Comparison of ENCODE assay signal across 15 cellular contexts in genomic region chr9:87615547-87616148, GRCh38.
DNase-seq lines count a peak whose midpoint lies in the region; ATAC-seq and TF ChIP-seq lines count a peak whose summit lies in the region.
"Had no signal": no experiment of that assay in that cellular context is flagged by ENCODE, and none has a peak within 500 bp of the region (broad histone marks: within the 10 kb centered on the region; RNA-seq: fewer than 3 reads in every experiment).

No MANE protein-coding gene starts in this region.

- no peak overlapping the region for H2BK15ac ChIP-seq in neuronal stem cell (ENCODE audit: low read length)

- TF ChIP-seq CTCF in RWPE1 (conservative IDR thresholded peaks at IDR 0.05; ENCODE audit: low read depth) (no peak), foreskin keratinocyte (conservative IDR thresholded peaks at IDR 0.05) (no peak)

- no peaks in the 10 kb centered on the region for H3K27me3 ChIP-seq in foreskin keratinocyte
- H3K27me3 ChIP-seq in neuronal stem cell (ENCODE audit: control insufficient read depth in 3 of 3, insufficient read depth in 3 of 3, low read depth in 1 of 3, low read length in 3 of 3), result no peaks in the 10 kb centered on the region

- H3K27ac ChIP-seq in RWPE1, result no peak overlapping the region
- H3K27ac ChIP-seq in foreskin keratinocyte, result no peak overlapping the region
- H3K27ac ChIP-seq in neuronal stem cell (replicated peaks; ENCODE audit: low read length), result peak overlapping the region; percentile 25

- no peak overlapping the region for H3K18ac ChIP-seq in neuronal stem cell (ENCODE audit: low read length)

- H2BK5ac ChIP-seq in neuronal stem cell (ENCODE audit: low read length), result no peak overlapping the region

- H3K4me3 ChIP-seq in neuronal stem cell (ENCODE audit: low read length in 2 of 2), result no peak overlapping the region

- no peak overlapping the region for H4K91ac ChIP-seq in neuronal stem cell (ENCODE audit: low read depth, low read length, poor library complexity)

- ATAC-seq in foreskin keratinocyte, result peak; percentile 75
- ATAC-seq: activated T-cell treated with anti-CD3 and anti-CD28 coated beads, Interleukin-2, amount 50 U/mL, for 72 hours; HepG2 had no signal

- CTCF ChIA-PET in RWPE1 (lab: Yijun Ruan, JAX), result interaction anchor here (0.8 kb wide), 1 partner anchor 1031 kb away, joined by 3 read pairs; no protein-coding TSS in a partner anchor

- POLR2A ChIA-PET in RWPE1 (lab: Yijun Ruan, JAX; ENCODE audit: low non-redundant PET), result no interaction called here

- no peak overlapping the region for H2BK120ac ChIP-seq in neuronal stem cell (ENCODE audit: low read depth, low read length)

- H3K4me2 ChIP-seq in neuronal stem cell (ENCODE audit: insufficient read depth, low read length, poor library complexity, severe bottlenecking), result no peak overlapping the region

- WGBS in neuronal stem cell (ENCODE audit: extremely low coverage in 2 of 2, insufficient read length in 2 of 2, insufficient replicate concordance in 1 of 2), 2 donors, result no CpG with 5 or more reads among the region's 6 CpGs

- no peak overlapping the region for H2BK12ac ChIP-seq in neuronal stem cell (ENCODE audit: low read length)

- H2AFZ ChIP-seq in neuronal stem cell (ENCODE audit: low read length), result no peak overlapping the region

- peaks cover 2 to 4% of the 10 kb centered on the region in 2 donors for H3K9me3 ChIP-seq in neuronal stem cell (replicated peaks in 1 of 2; ENCODE audit: control insufficient read depth in 2 of 2, insufficient read depth in 1 of 2, low read depth in 1 of 2, low read length in 2 of 2)

- no peak overlapping the region for H2AK5ac ChIP-seq in neuronal stem cell (ENCODE audit: low read depth, low read length)

- H4K8ac ChIP-seq in neuronal stem cell (ENCODE audit: low read depth, low read length), result no peak overlapping the region

- peaks cover 0 to 86% of the 10 kb centered on the region in 2 donors for H3K36me3 ChIP-seq in neuronal stem cell (replicated peaks in 1 of 2; ENCODE audit: control insufficient read depth in 2 of 2, insufficient read depth in 2 of 2, low read length in 2 of 2)

- no peak overlapping the region for H3K14ac ChIP-seq in neuronal stem cell (ENCODE audit: low read length)

- no peaks in the 10 kb centered on the region for H3K79me1 ChIP-seq in neuronal stem cell (ENCODE audit: low read depth, low read length)

- no peak overlapping the region for H3K23ac ChIP-seq in neuronal stem cell (ENCODE audit: low read depth, low read length, poor library complexity)

- no peak overlapping the region for H3K9ac ChIP-seq in neuronal stem cell (ENCODE audit: low read depth, low read length, poor library complexity)

- H3K4me1 ChIP-seq in foreskin keratinocyte (no peaks in the 10 kb centered on the region), neuronal stem cell (ENCODE audit: control insufficient read depth in 2 of 2, insufficient read depth in 1 of 2, low read depth in 1 of 2, low read length in 2 of 2) (peaks cover 4 to 23% of the 10 kb centered on the region in 2 donors)

- DNase-seq in EH (ENCODE audit: low read depth), result peak; percentile 10
- DNase-seq in RWPE1 (ENCODE audit: low spot score), result peak; percentile 26
- DNase-seq in foreskin keratinocyte, result peak in 1 of 2 donors; percentile 64
- no peak for DNase-seq in neuronal stem cell (ENCODE audit: low spot score)
- DNase-seq in activated T-cell treated with anti-CD3 and anti-CD28 coated beads, Interleukin-2, amount 50 U/mL, for 48 hours, result no peak
- DNase-seq in DMS 273 (lab: John Stamatoyannopoulos, UW; ENCODE audit: unreplicated experiment), result no peak
- no peak for DNase-seq in NCI-H2029 treated with DMSO at 0.1 percent for 48 hours (lab: John Stamatoyannopoulos, UW)
- DNase-seq in GM03348 (ENCODE audit: low spot score), result no peak
- DNase-seq: activated CD4-positive, alpha-beta T cell treated with anti-CD3 and anti-CD28 coated beads, Interleukin-2, amount 50 U/mL, for 48 hours; activated T-cell treated with anti-CD3 and anti-CD28 coated beads, Interleukin-2, amount 50 U/mL, for 72 hours; effector memory CD4-positive, alpha-beta T cell; HCEC 1CT; mesenchymal stem cell; retina had no signal

- no peak overlapping the region for H3K4ac ChIP-seq in neuronal stem cell (ENCODE audit: low read length)

Comparison
In these comparisons a context has a peak if more than half of its experiments do, and no peak if none do; other contexts are left out.
1. DNase-seq: peak in EH (single experiment) and RWPE1 (single experiment); none in neuronal stem cell (single experiment), activated T-cell treated with anti-CD3 and anti-CD28 coated beads, Interleukin-2, amount 50 U/mL, for 48 hours (0 of 2), DMS 273 (single experiment), NCI-H2029 treated with DMSO at 0.1 percent for 48 hours (single experiment) and GM03348 (single experiment).